ENCODE assay signal across 9 cellular contexts in the genomic region with DNA sequence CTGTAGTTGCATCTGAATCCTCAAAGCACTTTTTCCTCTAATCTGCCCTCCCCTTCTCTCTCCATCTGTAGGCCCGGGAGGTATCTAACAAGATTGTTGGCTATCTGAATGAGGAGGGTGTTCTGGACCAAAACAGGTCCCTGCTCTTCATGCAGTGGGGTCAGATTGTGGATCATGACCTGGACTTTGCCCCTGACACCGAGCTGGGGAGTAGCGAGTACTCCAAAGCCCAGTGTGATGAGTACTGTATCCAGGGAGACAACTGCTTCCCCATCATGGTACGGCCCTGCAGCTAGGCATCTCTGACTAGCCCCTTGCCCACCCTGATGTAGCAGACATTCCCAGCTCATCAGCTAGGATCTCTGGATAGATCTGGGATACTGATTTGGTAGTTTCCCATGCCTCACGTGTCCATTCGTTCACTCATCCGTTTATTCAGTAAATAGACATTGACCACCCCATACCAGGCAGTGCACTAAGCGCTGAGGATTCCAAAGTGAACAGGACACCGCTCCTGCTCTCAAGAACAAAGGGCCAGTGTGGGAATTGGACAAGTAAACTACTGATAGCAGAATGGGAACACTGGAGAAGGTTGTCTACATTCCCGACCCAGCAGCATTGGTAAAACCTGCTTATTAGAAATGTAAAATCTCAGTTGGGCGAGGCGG. TPM values are rescaled to one million over a fixed set of nuclear protein-coding genes. Genes with fewer than 3 reads are reported as not detected.
DNase-seq lines count a peak whose midpoint lies in the region; ATAC-seq, FAIRE-seq and TF ChIP-seq lines count a peak whose summit lies in the region.
"Had no signal": no experiment of that assay in that cellular context is flagged by ENCODE, and none has a peak within 500 bp of the region (broad histone marks: within the 10 kb centered on the region; RNA-seq: fewer than 3 reads in every experiment).

No MANE protein-coding gene starts in this region.

- H3K4me1 Mint-ChIP-seq in activated naive CD8-positive, alpha-beta T cell treated with anti-CD3 and anti-CD28 coated beads, Interleukin-2, amount 50 U/mL, for 24 hours, result peaks cover 19% of the 10 kb centered on the region
- H3K4me1 Mint-ChIP-seq in naive B cell, result peaks cover 10 to 16% (median 13%) of the 10 kb centered on the region in 3 donors

- peaks cover 30% of the 10 kb centered on the region for H3K27me3 Mint-ChIP-seq in activated naive CD8-positive, alpha-beta T cell treated with anti-CD3 and anti-CD28 coated beads, Interleukin-2, amount 50 U/mL, for 24 hours
- H3K27me3 Mint-ChIP-seq in naive B cell, result peaks cover 21 to 25% (median 23%) of the 10 kb centered on the region in 3 donors

- DNase-seq in DMS 273 (lab: John Stamatoyannopoulos, UW; ENCODE audit: unreplicated experiment), result peak; percentile 48
- DNase-seq in DMS 273 treated with DMSO at 0.1 percent for 48 hours (lab: John Stamatoyannopoulos, UW), result no peak
- DNase-seq in GM12892 (ENCODE audit: insufficient read length), result no peak
- no peak for DNase-seq in activated naive CD8-positive, alpha-beta T cell treated with anti-CD3 and anti-CD28 coated beads, Interleukin-2, amount 50 U/mL, for 24 hours
- DNase-seq in naive B cell, result no peak
- DNase-seq in NCI-H774 (lab: John Stamatoyannopoulos, UW), result no peak
- no peak for DNase-seq in stimulated activated CD4-positive, alpha-beta T cell treated with anti-CD3 and anti-CD28 coated beads, Interleukin-1b, Interleukin-23, amount 100 ng/mL, for 48 hours

- TF ChIP-seq POLR2A in GM12892 (IDR thresholded peaks at IDR 0.05; ENCODE audit: low read depth, low read length), result no peak

- no peak overlapping the region for H3K4me3 Mint-ChIP-seq in activated naive CD8-positive, alpha-beta T cell treated with anti-CD3 and anti-CD28 coated beads, Interleukin-2, amount 50 U/mL, for 24 hours
- H3K4me3 Mint-ChIP-seq in naive B cell, result peak overlapping the region in 7 of 8 donors; percentile 51 to 90 (median 77)

- no peaks in the 10 kb centered on the region for H3K9me3 Mint-ChIP-seq in activated naive CD8-positive, alpha-beta T cell treated with anti-CD3 and anti-CD28 coated beads, Interleukin-2, amount 50 U/mL, for 24 hours
- H3K9me3 Mint-ChIP-seq in naive B cell, result no peaks in the 10 kb centered on the region

- FAIRE-seq in GM12892 (lab: Jason Lieb, UNC), result peak; percentile 65

- no peak for ATAC-seq in activated naive CD8-positive, alpha-beta T cell treated with anti-CD3 and anti-CD28 coated beads, Interleukin-2, amount 50 U/mL, for 24 hours
- ATAC-seq in naive B cell (ENCODE audit: low read depth in 2 of 2) (no peak), HG02678 (IDR thresholded peaks at IDR 0.05; ENCODE audit: unreplicated experiment) (no peak)

- no peaks in the 10 kb centered on the region for H3K36me3 Mint-ChIP-seq in activated naive CD8-positive, alpha-beta T cell treated with anti-CD3 and anti-CD28 coated beads, Interleukin-2, amount 50 U/mL, for 24 hours (ENCODE audit: low read depth)
- no peaks in the 10 kb centered on the region for H3K36me3 Mint-ChIP-seq in naive B cell

- peak overlapping the region; percentile 52 for H3K27ac Mint-ChIP-seq in activated naive CD8-positive, alpha-beta T cell treated with anti-CD3 and anti-CD28 coated beads, Interleukin-2, amount 50 U/mL, for 24 hours
- H3K27ac Mint-ChIP-seq in naive B cell, result no peak overlapping the region

RNA-seq across cellular contexts. Expression of gene LPO, which starts 12.1 kb away (rescaled TPM):
- polyA plus RNA-seq in GM12892 (2012; ENCODE audit: missing spikeins), result 0.08 TPM
- not detected for polyA plus RNA-seq in naive B cell (ENCODE audit: low read depth in 6 of 6)
- polyA plus RNA-seq: aorta had no signal

RNA-seq across cellular contexts. Expression of gene MPO, which starts 30.3 kb away (rescaled TPM):
- not detected for polyA plus RNA-seq in GM12892 (2012; ENCODE audit: missing spikeins)
- polyA plus RNA-seq in naive B cell (ENCODE audit: low read depth in 6 of 6), result under 1 TPM in 2 of 6 donors, not detected in 4; 0.12 to 0.29 TPM

RNA-seq across cellular contexts. Expression of gene MKS1, which starts 31.4 kb away (rescaled TPM):
- polyA plus RNA-seq in GM12892 (2012; ENCODE audit: missing spikeins), result 14.4 TPM
- polyA plus RNA-seq in naive B cell (ENCODE audit: low read depth in 6 of 6), result 1 to 10 TPM; 2.1 to 7.0 (median 3.7) TPM

RNA-seq across cellular contexts. Expression of gene EPX, which starts 58.0 kb away (rescaled TPM):
- not detected for polyA plus RNA-seq in GM12892 (2012; ENCODE audit: missing spikeins)
- not detected for polyA plus RNA-seq in naive B cell (ENCODE audit: low read depth in 6 of 6)
- polyA plus RNA-seq: aorta had no signal
